Comparison of ENCODE assay signal across 18 cellular contexts in the genomic region with DNA sequence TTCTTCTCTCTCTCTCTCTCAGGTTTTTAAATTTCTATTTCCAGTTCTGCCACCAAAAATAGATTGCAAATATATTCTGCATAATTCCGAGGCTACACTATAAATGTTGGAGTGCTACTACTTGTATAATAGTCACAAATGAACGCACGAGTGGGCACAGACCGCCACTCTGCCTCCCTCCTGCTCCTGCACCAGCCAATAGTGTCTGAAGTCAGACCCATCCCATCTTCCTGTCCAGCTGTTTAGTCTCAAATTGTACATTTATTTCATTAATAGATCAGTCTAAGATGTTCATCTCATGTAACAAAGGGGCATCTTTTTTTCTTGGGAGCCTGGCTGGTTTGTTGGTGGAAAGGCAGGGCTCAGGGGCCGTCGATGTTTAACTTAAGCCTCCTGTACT.
"Had no signal": no experiment of that assay in that cellular context is flagged by ENCODE, and none has a peak within 500 bp of the region (broad histone marks: within the 10 kb centered on the region; RNA-seq: fewer than 3 reads in every experiment).

No MANE protein-coding gene starts in this region.

- H3K27ac Mint-ChIP-seq: activated naive CD4-positive, alpha-beta T cell treated with anti-CD3 and anti-CD28 coated beads, Interleukin-2, amount 50 U/mL, for 72 hours; activated T-cell treated with anti-CD3 and anti-CD28 coated beads, Interleukin-2, amount 50 U/mL, for 24 hours had no signal

- H3K27me3 ChIP-seq: body of pancreas, gastrocnemius medialis, heart right ventricle, ovary, tibial nerve, vagina had no signal

- H3K4me1 ChIP-seq: body of pancreas had no signal

- H3K4me1 Mint-ChIP-seq: neural crest cell had no signal

- H3K9me3 Mint-ChIP-seq: central memory CD8-positive, alpha-beta T cell; neural crest cell had no signal

- DNase-seq: activated CD4-positive, CD25-positive, alpha-beta regulatory T cell; activated effector memory CD4-positive, alpha-beta T cell treated with Interleukin-2 at 50 U/mL for 16 hours; activated T-cell treated with anti-CD3 and anti-CD28 coated beads, Interleukin-2, amount 50 U/mL, for 24 hours; amygdala; body of pancreas; cortex of kidney; effector CD4-positive, alpha-beta T cell; heart right ventricle; midbrain; ovary; stimulated activated CD4-positive, alpha-beta T cell treated with anti-CD3 and anti-CD28 coated beads, Interleukin-2, amount 100 ng/mL, for 24 hours had no signal

- ATAC-seq: activated naive CD4-positive, alpha-beta T cell treated with anti-CD3 and anti-CD28 coated beads, Interleukin-2, amount 50 U/mL, for 72 hours; body of pancreas; heart right ventricle; sciatic nerve had no signal

- H3K27ac ChIP-seq: body of pancreas, gastrocnemius medialis, heart right ventricle, ovary, tibial nerve, vagina had no signal

- H3K4me3 Mint-ChIP-seq: activated T-cell treated with anti-CD3 and anti-CD28 coated beads, Interleukin-2, amount 50 U/mL, for 24 hours; central memory CD8-positive, alpha-beta T cell; neural crest cell had no signal

- H3K4me3 ChIP-seq: body of pancreas, gastrocnemius medialis, heart right ventricle, ovary, tibial nerve, vagina had no signal

- H3K36me3 ChIP-seq: gastrocnemius medialis, heart right ventricle, ovary, tibial nerve, vagina had no signal

- H3K9me3 ChIP-seq: body of pancreas, gastrocnemius medialis, heart right ventricle, ovary, tibial nerve, vagina had no signal
